ENCODE assay signal across 23 cellular contexts in the genomic region with DNA sequence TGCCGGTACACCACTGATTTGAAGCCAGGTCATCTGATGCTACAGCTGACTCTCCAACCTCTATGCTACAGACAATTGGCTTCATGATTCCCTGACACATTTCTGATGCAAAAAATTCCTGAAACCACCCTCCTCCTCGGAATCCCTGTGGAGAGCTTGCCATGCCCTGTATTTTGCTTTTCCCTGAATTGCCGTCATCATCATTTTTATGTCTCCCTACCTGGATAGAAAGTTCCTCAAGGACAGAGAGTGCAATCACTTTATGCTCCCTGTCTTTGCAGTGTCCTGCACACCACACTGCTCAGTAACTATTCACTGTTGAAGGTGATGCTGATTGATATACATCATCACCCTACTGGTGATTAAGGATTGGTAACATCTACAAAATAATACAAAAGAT.
"Had no signal": no experiment of that assay in that cellular context is flagged by ENCODE, and none has a peak within 500 bp of the region (broad histone marks: within the 10 kb centered on the region; RNA-seq: fewer than 3 reads in every experiment).

No MANE protein-coding gene starts in this region.

- FAIRE-seq: colon, endothelial cell of umbilical vein, islet of Langerhans, keratinocyte had no signal

- H3K27ac ChIP-seq: coronary artery, dorsolateral prefrontal cortex, esophagus squamous epithelium, gastrocnemius medialis, heart right ventricle, left lung, lower lobe of right lung had no signal

- H3K4me3 ChIP-seq: coronary artery, dorsolateral prefrontal cortex, esophagus squamous epithelium, gastrocnemius medialis, heart right ventricle, left lung, lower lobe of right lung, mucosa of descending colon had no signal

- H3K36me3 ChIP-seq: esophagus squamous epithelium, gastrocnemius medialis, heart right ventricle, left lung, lower lobe of right lung had no signal

- ATAC-seq: gastrocnemius medialis, heart right ventricle, left cardiac atrium, left lung, left ventricle myocardium superior, lower lobe of right lung, mucosa of descending colon had no signal

- H3K4me1 ChIP-seq: esophagus squamous epithelium, left lung, lower lobe of right lung had no signal

- DNase-seq: dermis blood vessel endothelial cell; dorsolateral prefrontal cortex; effector CD4-positive, alpha-beta T cell; effector memory CD4-positive, alpha-beta T cell; esophagus squamous epithelium; foreskin fibroblast; foreskin melanocyte; gastrocnemius medialis; glutamatergic neuron; head of caudate nucleus; heart right ventricle; hippocampal formation; left cardiac atrium; left lung; left ventricle myocardium superior; lower lobe of right lung; mesenchymal stem cell; mucosa of descending colon had no signal

- H3K9me3 ChIP-seq: esophagus squamous epithelium, gastrocnemius medialis, heart right ventricle, left lung, lower lobe of right lung, mucosa of descending colon had no signal

- H3K27me3 ChIP-seq: dorsolateral prefrontal cortex, esophagus squamous epithelium, gastrocnemius medialis, heart right ventricle, left lung had no signal
